In the genomic region with DNA sequence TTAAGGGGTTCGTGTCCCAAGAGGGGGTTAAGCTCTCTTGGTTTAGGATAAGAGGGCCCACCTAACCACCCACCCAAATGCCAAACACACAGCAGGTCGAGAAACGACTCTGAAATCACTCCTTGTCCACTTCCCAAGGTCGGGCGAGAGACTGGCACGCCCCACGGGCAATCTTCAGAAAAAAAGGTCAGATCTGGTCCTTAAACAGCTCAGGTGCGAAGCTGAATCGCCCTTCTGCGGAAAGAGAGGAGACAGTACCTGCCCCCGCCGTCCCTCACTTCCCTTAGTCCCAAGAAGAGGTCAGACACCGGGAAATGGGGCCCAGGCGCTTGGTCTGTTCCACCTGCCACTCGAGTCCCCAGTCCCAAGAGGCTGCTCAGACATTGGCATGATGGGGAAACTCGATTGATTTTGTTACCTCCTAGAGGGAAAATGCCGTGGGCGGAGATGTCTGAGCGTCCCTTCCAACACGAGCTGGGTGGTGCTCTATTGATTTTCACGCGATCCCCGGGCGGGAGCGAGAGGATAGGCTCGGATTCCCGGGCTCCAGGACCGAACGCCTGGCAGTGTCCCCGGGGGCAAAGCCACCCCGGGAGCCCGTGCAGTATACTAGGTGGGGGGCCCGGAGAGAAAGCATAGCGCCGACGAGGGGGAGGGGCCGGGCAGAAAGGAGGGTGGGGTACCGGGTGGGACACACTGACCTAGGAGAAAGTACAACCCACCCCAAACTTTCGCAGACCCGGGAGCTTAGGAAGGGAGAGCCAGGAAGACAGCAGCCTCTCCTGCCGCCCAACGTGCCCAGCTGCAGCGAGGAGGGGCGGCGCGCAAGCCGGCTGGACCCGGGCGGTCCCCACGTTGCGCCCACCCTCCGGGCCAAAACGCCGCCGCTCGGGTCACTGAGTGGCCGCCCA, we compare ENCODE assay signal across 8 cellular contexts. TPM values are rescaled to one million over a fixed set of nuclear protein-coding genes. Genes with fewer than 3 reads are reported as not detected.
DNase-seq lines count a peak whose midpoint lies in the region; ATAC-seq and TF ChIP-seq lines count a peak whose summit lies in the region.

No MANE protein-coding gene starts in this region.

- TF ChIP-seq CTCF in BE2C (IDR thresholded peaks at IDR 0.05; ENCODE audit: low read depth, low read length) (no peak), epithelial cell of proximal tubule (conservative IDR thresholded peaks at IDR 0.05; ENCODE audit: low read depth, low read length) (no peak)

- H3K27ac ChIP-seq in SK-N-MC, result no peak overlapping the region

- H3K36me3 ChIP-seq in BE2C (no peaks in the 10 kb centered on the region), H7 (replicated peaks; ENCODE audit: control insufficient read depth, insufficient read depth, low read length) (no peaks in the 10 kb centered on the region), SK-N-MC (ENCODE audit: insufficient read depth, low read length) (no peaks in the 10 kb centered on the region)

- peak overlapping the region in 7 of 8 donors; percentile 58 to 75 (median 65) for H3K4me3 Mint-ChIP-seq in naive B cell

- H3K9me3 ChIP-seq in BE2C, result no peaks in the 10 kb centered on the region
- H3K9me3 ChIP-seq in SK-N-MC (ENCODE audit: low read depth, low read length), result no peaks in the 10 kb centered on the region

- H3K27me3 Mint-ChIP-seq in naive B cell, result peaks cover 52 to 64% (median 62%) of the 10 kb centered on the region in 3 donors

- H3K36me3 Mint-ChIP-seq in naive B cell, result peaks cover 0 to 6% of the 10 kb centered on the region in 2 donors

- peak overlapping the region; percentile 52 for H3K9ac ChIP-seq in SK-N-MC (ENCODE audit: insufficient read length)

- peaks cover 3% of the 10 kb centered on the region; the same call in 1 of the 2 replicates for H3K4me1 ChIP-seq in BE2C

- H3K4me3 ChIP-seq in BE2C (ENCODE audit: low read depth, low read length) (peak overlapping the region; percentile 58), H7 (ENCODE audit: insufficient read depth, low read depth, low read length) (peak overlapping the region; percentile 54), SK-N-MC (peak overlapping the region; percentile 98), epithelial cell of proximal tubule (ENCODE audit: low read depth, low read length) (peak overlapping the region; percentile 84)

- peaks cover 0 to 2% (median 0%) of the 10 kb centered on the region in 7 donors for H3K9me3 Mint-ChIP-seq in naive B cell

- H3K27me3 ChIP-seq in BE2C (peaks cover 43% of the 10 kb centered on the region), H7 (ENCODE audit: control insufficient read depth, insufficient read depth, low read length) (peaks cover 79% of the 10 kb centered on the region)

- no peak overlapping the region for H3K27ac Mint-ChIP-seq in naive B cell

- DNase-seq in BE2C, result peak; percentile 15
- peak; percentile 72 for DNase-seq in H7
- no peak for DNase-seq in SK-N-MC (ENCODE audit: low read depth, low spot score)
- DNase-seq in epithelial cell of proximal tubule (ENCODE audit: low read depth), result no peak
- DNase-seq in naive B cell, result no peak

- ATAC-seq in naive B cell (ENCODE audit: low read depth in 2 of 2) (no peak), GM18517 (IDR thresholded peaks at IDR 0.05; ENCODE audit: unreplicated experiment) (no peak), HG02981 (IDR thresholded peaks at IDR 0.05; ENCODE audit: unreplicated experiment) (no peak), HG03439 (IDR thresholded peaks at IDR 0.05; ENCODE audit: unreplicated experiment) (no peak)

- H3K4me1 Mint-ChIP-seq in naive B cell, result peaks cover 3 to 19% (median 15%) of the 10 kb centered on the region in 3 donors

RNA-seq across cellular contexts. Expression of a gene that starts 1.1 kb away (rescaled TPM):
- 0.12 TPM for polyA plus RNA-seq in BE2C (2012; ENCODE audit: insufficient read depth, insufficient read length, low read depth)
- 0.07 and 0.17 TPM in 2 replicates for total RNA-seq in H7 (2014; rRNA removed; shearing (Covaris generic))
- 0.40 and 1.5 TPM in 2 replicates for total RNA-seq in epithelial cell of proximal tubule
- polyA plus RNA-seq in naive B cell (ENCODE audit: low read depth in 6 of 6), result not detected

Comparison
In these comparisons a context has a peak if more than half of its experiments do, and no peak if none do; other contexts are left out.
1. DNase-seq: peak in BE2C (single experiment) and H7 (single experiment); none in SK-N-MC (single experiment), epithelial cell of proximal tubule (single experiment) and naive B cell (single experiment).
2. Peak in every context shown above with its lines, with median percentiles within 50 percentile points of each other: H3K4me3 ChIP-seq.